In genomic region chr18:79988079-79988924, GRCh38 we compare ENCODE assay signal across 8 cellular contexts. TPM values are rescaled to one million over a fixed set of nuclear protein-coding genes. Genes with fewer than 3 reads are reported as not detected.
DNase-seq lines count a peak whose midpoint lies in the region; ATAC-seq lines count a peak whose summit lies in the region.

TSS of gene TXNL4A (minus strand) at chr18:79988563. CDS start at chr18:79988392, 171 bp downstream.

- DNase-seq in NCI-H1436 (lab: John Stamatoyannopoulos, UW) (peak; percentile 80), anterior cingulate cortex (lab: John Stamatoyannopoulos, UW) (peak in 57 of 58 donors; percentile 43 to 92 (median 80)), right cardiac atrium (peak; percentile 90 to 97 (median 92)), renal cortical epithelial cell (ENCODE audit: low read depth) (peak; percentile 61), aorta (peak; percentile 93 to 94)

- H3K27ac ChIP-seq in right cardiac atrium (ENCODE audit: low read length), result peak within 1 kb of the TSS; percentile 94
- peak within 1 kb of the TSS; percentile 46 to 87 for H3K27ac ChIP-seq in aorta (ENCODE audit: low read depth in 1 of 2, low read length in 2 of 2)

- H3K9me3 ChIP-seq in right cardiac atrium (ENCODE audit: control insufficient read depth, low read length) (no peaks in the 10 kb centered on the region), aorta (ENCODE audit: control insufficient read depth, low read length) (no peaks in the 10 kb centered on the region)

- H3K4me1 ChIP-seq in right cardiac atrium (ENCODE audit: control insufficient read depth, insufficient read depth, low read length), result no peaks in the 10 kb centered on the region
- H3K4me1 ChIP-seq in aorta (ENCODE audit: control insufficient read depth in 1 of 2, insufficient read depth in 2 of 2, low read length in 2 of 2), result no peaks in the 10 kb centered on the region

- intact Hi-C loops in T-helper 2 cell treated with Interferon-gamma antibody and Interleukin-4, amounts not matched to agents 100 ng/mL and 5 ng/mL, for 36 hours (cut with micrococcal nuclease), result loop anchor here (1.0 to 5.0 kb wide), 6 partner anchors 24 to 591 kb away; partner anchors contain the start of genes CTDP1, HSBP1L1, NFATC1 and RBFA
- intact Hi-C loops in right cardiac atrium (cut with DNase I) (no loop called here), aorta (cut with DNase I) (loop anchor here (1.0 to 10.0 kb wide), 6 partner anchors 22 to 119 kb away; partner anchors contain the start of genes ADNP2 (in 2 of the 2), RBFA (in 2 of the 2) and SLC66A2 (in 1 of the 2))

- WGBS in right cardiac atrium, result under 1% methylated on average over 112 of the region's 112 CpGs
- 0 to 1% methylated on average over 108 to 112 of the region's 112 CpGs for WGBS in aorta, 2 donors

- no peaks in the 10 kb centered on the region for H3K36me3 ChIP-seq in aorta (ENCODE audit: control insufficient read depth in 1 of 2, insufficient read depth in 2 of 2, low read length in 1 of 2)

- H3K27me3 ChIP-seq in right cardiac atrium (ENCODE audit: control insufficient read depth, insufficient read depth) (no peaks in the 10 kb centered on the region), aorta (ENCODE audit: control insufficient read depth in 1 of 2, insufficient read depth in 2 of 2, low read length in 1 of 2) (no peaks in the 10 kb centered on the region)

- ATAC-seq in GM18498 (IDR thresholded peaks at IDR 0.05; ENCODE audit: unreplicated experiment), result peak; percentile 97
- ATAC-seq in HG02840 (IDR thresholded peaks at IDR 0.05; ENCODE audit: low FRiP score, unreplicated experiment), result peak; percentile 95
- ATAC-seq in right cardiac atrium, result peak; percentile 99
- ATAC-seq in aorta (ENCODE audit: low FRiP score), result peak; percentile 98

- H3K4me3 ChIP-seq in right cardiac atrium (ENCODE audit: low read length), result peak within 1 kb of the TSS; percentile 52
- peak within 1 kb of the TSS; percentile 61 to 69 for H3K4me3 ChIP-seq in aorta (ENCODE audit: low read length in 2 of 2)

RNA-seq across cellular contexts. Expression of gene TXNL4A, which starts in this region (rescaled TPM):
- 130 and 136 TPM in 2 replicates for total RNA-seq in T-helper 2 cell treated with Interferon-gamma antibody and Interleukin-4, amounts not matched to agents 100 ng/mL and 5 ng/mL, for 36 hours
- total RNA-seq in right cardiac atrium (100 to 1,000 TPM in 1 of 4 donors, 10 to 100 TPM in 3; 69.7 to 104 (median 94.7) TPM), renal cortical epithelial cell (40.1 and 72.4 TPM in 2 replicates), aorta (10 to 100 TPM; 71.7 to 72.0 TPM)
- polyA plus RNA-seq in right cardiac atrium (91.9 TPM), aorta (100 to 1,000 TPM in 1 of 2 donors, 10 to 100 TPM in 1; 69.5 to 109 TPM)

Comparison
In these comparisons a context has a peak if more than half of its experiments do, and no peak if none do; other contexts are left out.
1. Peak in every context shown above with its lines: DNase-seq, ATAC-seq, H3K4me3 ChIP-seq and H3K27ac ChIP-seq.
2. intact Hi-C loops: an anchor here in T-helper 2 cell treated with Interferon-gamma antibody and Interleukin-4, amounts not matched to agents 100 ng/mL and 5 ng/mL, for 36 hours (1.0 to 5.0 kb wide) and aorta (1.0 to 10.0 kb wide); none called in right cardiac atrium.